Comparison of ENCODE assay signal across 35 cellular contexts in genomic region chr6:132219901-132220300, GRCh38.
"Had no signal": no experiment of that assay in that cellular context is flagged by ENCODE, and none has a peak within 500 bp of the region (broad histone marks: within the 10 kb centered on the region; RNA-seq: fewer than 3 reads in every experiment).

No MANE protein-coding gene starts in this region.

- H3K36me3 ChIP-seq: breast epithelium, cardiac muscle cell, gastrocnemius medialis, heart left ventricle had no signal

- DNase-seq: activated CD4-positive, alpha-beta memory T cell treated with anti-CD3 and anti-CD28 coated beads, Interleukin-2, amount 10 ng/mL, durations not matched to agents 7 days and 5 days; activated CD4-positive, alpha-beta T cell treated with anti-CD3 and anti-CD28 coated beads for 36 hours; activated CD4-positive, alpha-beta T cell treated with anti-CD3 and anti-CD28 coated beads, Interleukin-2, amount 10 ng/mL, durations not matched to agents 24 days and 14 days; activated CD4-positive, alpha-beta T cell treated with anti-CD3 and anti-CD28 coated beads, Interleukin-2, amount 50 U/mL, for 4 hours; activated CD4-positive, CD25-positive, alpha-beta regulatory T cell; activated CD4-positive, CD25-positive, alpha-beta regulatory T cell treated with anti-CD3 and anti-CD28 coated beads, Interleukin-2, amount 50 U/mL, for 72 hours; activated CD8-positive, alpha-beta memory T cell treated with anti-CD3 and anti-CD28 coated beads, Interleukin-2, amount 50 U/mL, for 48 hours; activated effector memory CD4-positive, alpha-beta T cell treated with Interleukin-2 at 50 U/mL for 16 hours; activated gamma-delta T cell treated with Interleukin-2 at 50 U/mL for 16 hours; activated naive CD4-positive, alpha-beta T cell treated with anti-CD3 and anti-CD28 coated beads, Interleukin-2, amount 50 U/mL, for 16 hours; activated naive CD4-positive, alpha-beta T cell treated with Interleukin-2 at 50 U/mL for 16 hours; activated T-cell treated with anti-CD3 and anti-CD28 coated beads for 4 hours; activated T-cell treated with anti-CD3 and anti-CD28 coated beads, Interleukin-2, amount 50 U/mL, for 4 hours; amniotic stem cell; anterior cingulate cortex; body of pancreas; central memory CD4-positive, alpha-beta T cell; cerebellar nuclear complex; dorsolateral prefrontal cortex; effector memory CD4-positive, alpha-beta T cell; endodermal cell; foreskin keratinocyte; gastrocnemius medialis; glutamatergic neuron; heart left ventricle; T-helper 1 cell; T-helper 17 cell; T1000 had no signal

- H3K4me3 Mint-ChIP-seq: activated CD4-positive, alpha-beta memory T cell treated with anti-CD3 and anti-CD28 coated beads, Interleukin-2, amount 10 ng/mL, durations not matched to agents 7 days and 5 days; activated CD4-positive, alpha-beta T cell treated with anti-CD3 and anti-CD28 coated beads for 36 hours; activated CD4-positive, alpha-beta T cell treated with anti-CD3 and anti-CD28 coated beads, Interleukin-2, amount 10 ng/mL, durations not matched to agents 24 days and 14 days; activated naive CD8-positive, alpha-beta T cell; activated T-cell treated with anti-CD3 and anti-CD28 coated beads, Interleukin-2, amount 50 U/mL, for 4 hours; activated T-helper 17 cell treated with anti-CD3 and anti-CD28 coated beads, Interleukin-2, amount 50 U/mL, for 72 hours; dendritic cell treated with granulocyte-macrophage colony-stimulating factor and Interleukin-4, amounts not matched to agents 40 ng/mL and 50 ng/mL, for 4 days; endodermal cell; T-helper 17 cell; T-helper 2 cell treated with Interferon-gamma antibody and Interleukin-4, amounts not matched to agents 5 μg/mL and 100 μg/mL, for 36 hours had no signal

- H3K27me3 ChIP-seq: body of pancreas, breast epithelium, cardiac muscle cell, foreskin keratinocyte, gastrocnemius medialis had no signal

- H3K4me3 ChIP-seq: body of pancreas, breast epithelium, cardiac muscle cell, coronary artery, dorsolateral prefrontal cortex, gastrocnemius medialis, heart left ventricle had no signal

- H3K36me3 Mint-ChIP-seq: activated naive CD8-positive, alpha-beta T cell had no signal

- H3K4me1 Mint-ChIP-seq: activated CD4-positive, alpha-beta memory T cell treated with anti-CD3 and anti-CD28 coated beads, Interleukin-2, amount 10 ng/mL, durations not matched to agents 7 days and 5 days; activated CD4-positive, alpha-beta T cell treated with anti-CD3 and anti-CD28 coated beads for 36 hours; activated CD4-positive, alpha-beta T cell treated with anti-CD3 and anti-CD28 coated beads, Interleukin-2, amount 10 ng/mL, durations not matched to agents 24 days and 14 days; activated T-helper 17 cell treated with anti-CD3 and anti-CD28 coated beads, Interleukin-2, amount 50 U/mL, for 72 hours; endodermal cell; T-helper 17 cell had no signal

- H3K9me3 ChIP-seq: body of pancreas, gastrocnemius medialis had no signal

- H3K27ac ChIP-seq: body of pancreas, breast epithelium, cardiac muscle cell, coronary artery, dorsolateral prefrontal cortex, foreskin keratinocyte, gastrocnemius medialis, heart left ventricle had no signal

- H3K27me3 Mint-ChIP-seq: activated CD4-positive, alpha-beta T cell treated with anti-CD3 and anti-CD28 coated beads, Interleukin-2, amount 10 ng/mL, durations not matched to agents 24 days and 14 days; dendritic cell treated with granulocyte-macrophage colony-stimulating factor and Interleukin-4, amounts not matched to agents 40 ng/mL and 50 ng/mL, for 4 days had no signal

- H3K4me1 ChIP-seq: body of pancreas, breast epithelium, foreskin keratinocyte, gastrocnemius medialis had no signal

- H3K27ac Mint-ChIP-seq: activated CD4-positive, alpha-beta memory T cell treated with anti-CD3 and anti-CD28 coated beads, Interleukin-2, amount 10 ng/mL, durations not matched to agents 7 days and 5 days; activated CD4-positive, alpha-beta T cell treated with anti-CD3 and anti-CD28 coated beads for 36 hours; activated CD4-positive, alpha-beta T cell treated with anti-CD3 and anti-CD28 coated beads, Interleukin-2, amount 10 ng/mL, durations not matched to agents 24 days and 14 days; activated naive CD8-positive, alpha-beta T cell; activated T-helper 17 cell treated with anti-CD3 and anti-CD28 coated beads, Interleukin-2, amount 50 U/mL, for 72 hours; dendritic cell treated with granulocyte-macrophage colony-stimulating factor and Interleukin-4, amounts not matched to agents 40 ng/mL and 50 ng/mL, for 4 days; endodermal cell; T-helper 17 cell; T-helper 2 cell treated with Interferon-gamma antibody and Interleukin-4, amounts not matched to agents 5 μg/mL and 100 μg/mL, for 36 hours had no signal
